In the genomic region with DNA sequence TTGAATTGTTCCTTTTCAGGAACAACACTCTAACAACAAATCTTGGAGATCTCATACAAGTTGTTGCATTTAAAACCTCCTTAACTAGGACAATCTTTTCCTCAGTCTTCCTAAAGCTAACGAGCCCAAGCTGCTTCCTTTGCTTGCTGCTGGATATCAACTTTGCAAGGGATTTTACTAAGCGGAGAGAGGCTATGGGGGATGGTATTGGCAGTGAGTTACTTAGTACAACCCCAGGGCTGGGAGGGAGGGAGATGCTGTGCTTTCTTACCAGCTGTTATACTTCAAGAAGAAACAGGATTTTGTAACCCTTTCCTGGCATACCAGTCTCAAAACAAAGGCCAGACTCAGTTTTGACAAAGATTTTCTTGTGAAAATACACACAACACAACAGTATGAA, we compare ENCODE assay signal across 9 cellular contexts. TPM values are rescaled to one million over a fixed set of nuclear protein-coding genes. Genes with fewer than 3 reads are reported as not detected.
DNase-seq lines count a peak whose midpoint lies in the region; ATAC-seq, FAIRE-seq and TF ChIP-seq lines count a peak whose summit lies in the region.
"Had no signal": no experiment of that assay in that cellular context is flagged by ENCODE, and none has a peak within 500 bp of the region (broad histone marks: within the 10 kb centered on the region; RNA-seq: fewer than 3 reads in every experiment).

No MANE protein-coding gene starts in this region.

- intact Hi-C loops in OCI-LY7 (cut with micrococcal nuclease; ENCODE audit: unreplicated experiment): no loop called here

- CTCF ChIA-PET in OCI-LY7 (lab: Charles Lee; ENCODE audit: unreplicated experiment): no interaction called here

- 5 to 6% methylated on average over 2 of the region's 2 CpGs for WGBS in ectodermal cell, 2 experiments
- 52 to 77% methylated on average over 2 of the region's 2 CpGs for WGBS in lung, 2 donors
- 20 to 25% methylated on average over 2 of the region's 2 CpGs for WGBS in tibial nerve, 2 donors

- peak; percentile 70 for ATAC-seq in lung (ENCODE audit: insufficient read depth, low FRiP score)

- no peak overlapping the region for H3K9ac ChIP-seq in Loucy (ENCODE audit: low read depth, low read length, poor library complexity, severe bottlenecking)

- no peaks in the 10 kb centered on the region for H3K79me2 ChIP-seq in Loucy (ENCODE audit: insufficient read depth, low read length)
- no peaks in the 10 kb centered on the region for H3K79me2 ChIP-seq in OCI-LY7 (ENCODE audit: insufficient read depth, low read depth, low read length)

- TF ChIP-seq POLR2A in tibial nerve (IDR thresholded peaks at IDR 0.05) (no peak), GM12892 (IDR thresholded peaks at IDR 0.05; ENCODE audit: low read depth, low read length) (no peak)

- TF ChIP-seq EP300 in tibial nerve (IDR thresholded peaks at IDR 0.05): peak in 1 of 2 donors; percentile 58

- H3K9me3 ChIP-seq in Loucy (ENCODE audit: insufficient read depth, low read depth, low read length) (no peaks in the 10 kb centered on the region), ectodermal cell (ENCODE audit: control insufficient read depth, low read length) (no peaks in the 10 kb centered on the region), lung (ENCODE audit: control insufficient read depth in 2 of 2, insufficient read depth in 1 of 2, low read length in 1 of 2) (no peaks in the 10 kb centered on the region), tibial nerve (no peaks in the 10 kb centered on the region), OCI-LY7 (ENCODE audit: low read length) (no peaks in the 10 kb centered on the region)

- H3K36me3 ChIP-seq in Loucy (ENCODE audit: insufficient read depth, low read length) (no peaks in the 10 kb centered on the region), ectodermal cell (ENCODE audit: control insufficient read depth, insufficient read depth, low read length) (no peaks in the 10 kb centered on the region), lung (ENCODE audit: control insufficient read depth in 2 of 2, insufficient read depth in 2 of 2, low read length in 2 of 2) (no peaks in the 10 kb centered on the region), tibial nerve (no peaks in the 10 kb centered on the region), OCI-LY7 (ENCODE audit: insufficient read depth, low read length) (no peaks in the 10 kb centered on the region)

- DNase-seq in lung (ENCODE audit: low spot score) (peak; percentile 39), tibial nerve (ENCODE audit: low spot score in 2 of 2) (peak; percentile 26 to 71), C1 segment of cervical spinal cord (lab: John Stamatoyannopoulos, UW) (no peak), GM12892 (ENCODE audit: insufficient read length) (no peak), OCI-LY7 (ENCODE audit: low spot score) (no peak)
- no peak for DNase-seq in activated naive CD4-positive, alpha-beta T cell (lab: John Stamatoyannopoulos, UW)
- DNase-seq: NCI-H1048 had no signal

- H3F3A ChIP-seq in Loucy (ENCODE audit: low read depth): no peaks in the 10 kb centered on the region

- peak overlapping the region; percentile 53 for H3K4me2 ChIP-seq in Loucy (ENCODE audit: low read depth, low read length, poor library complexity, severe bottlenecking)
- no peak overlapping the region for H3K4me2 ChIP-seq in OCI-LY7 (ENCODE audit: low read length)

- peak overlapping the region; percentile 64 for H3K27ac ChIP-seq in ectodermal cell (ENCODE audit: insufficient read depth, low read depth, low read length, poor library complexity, severe bottlenecking)
- H3K27ac ChIP-seq in lung (ENCODE audit: low read depth in 1 of 2, low read length in 1 of 2): peak overlapping the region in 1 of 2 donors; percentile 82
- peak overlapping the region; percentile 77 to 91 (median 82) for H3K27ac ChIP-seq in tibial nerve
- H3K27ac ChIP-seq in OCI-LY7 (ENCODE audit: low read depth, low read length, poor library complexity, severe bottlenecking): no peak overlapping the region

- H3K9me2 ChIP-seq in Loucy (replicated peaks; ENCODE audit: low read depth, low read length): no peaks in the 10 kb centered on the region
- H3K9me2 ChIP-seq in OCI-LY7 (ENCODE audit: insufficient read depth, low read length): no peaks in the 10 kb centered on the region

- BruUV-seq in OCI-LY7 (replicated peaks; lab: Mats Ljungman, UMichigan): no TSS peak

- H2AFZ ChIP-seq in Loucy (ENCODE audit: low read length) (peak overlapping the region; percentile 76), OCI-LY7 (ENCODE audit: low read length) (no peak overlapping the region)

- TF ChIP-seq CTCF in Loucy (conservative IDR thresholded peaks at IDR 0.05; ENCODE audit: low read length) (no peak), lung (IDR thresholded peaks at IDR 0.05; ENCODE audit: control extremely low read depth, extremely low read depth) (no peak), tibial nerve (IDR thresholded peaks at IDR 0.05) (no peak), OCI-LY7 (conservative IDR thresholded peaks at IDR 0.05; ENCODE audit: low read length) (no peak)

- H3K4me1 ChIP-seq in Loucy (ENCODE audit: insufficient read depth, low read length, poor library complexity, severe bottlenecking) (peaks cover 13% of the 10 kb centered on the region), ectodermal cell (ENCODE audit: control insufficient read depth, insufficient read depth, low read length) (peaks cover 16% of the 10 kb centered on the region), lung (ENCODE audit: control insufficient read depth in 2 of 2, insufficient read depth in 2 of 2, low read length in 2 of 2) (no peaks in the 10 kb centered on the region), tibial nerve (peaks cover 0 to 51% (median 11%) of the 10 kb centered on the region in 4 donors), OCI-LY7 (ENCODE audit: insufficient read depth, low read length, poor library complexity, severe bottlenecking) (no peaks in the 10 kb centered on the region)

- no peaks in the 10 kb centered on the region for H4K20me1 ChIP-seq in Loucy (ENCODE audit: insufficient read depth, low read length, poor library complexity, severe bottlenecking)
- no peaks in the 10 kb centered on the region for H4K20me1 ChIP-seq in OCI-LY7 (ENCODE audit: insufficient read depth, low read length)

- POLR2A ChIA-PET in OCI-LY7 (lab: Charles Lee): interaction anchor here (1.0 kb wide), 1 partner anchor 51 kb away, joined by 4 read pairs; no protein-coding TSS in a partner anchor

- no peaks in the 10 kb centered on the region for H3K27me3 ChIP-seq in Loucy (ENCODE audit: insufficient read depth, low read length, poor library complexity, severe bottlenecking)
- H3K27me3 ChIP-seq in ectodermal cell (ENCODE audit: control insufficient read depth, insufficient read depth, low read length, poor library complexity, severe bottlenecking): no peaks in the 10 kb centered on the region
- H3K27me3 ChIP-seq in lung (ENCODE audit: control insufficient read depth, insufficient read depth): no peaks in the 10 kb centered on the region
- no peaks in the 10 kb centered on the region for H3K27me3 ChIP-seq in tibial nerve

- no peak for FAIRE-seq in GM12892 (lab: Jason Lieb, UNC)

- peak overlapping the region; percentile 35 for H3K4me3 ChIP-seq in Loucy (ENCODE audit: low read length, poor library complexity, severe bottlenecking)
- no peak overlapping the region for H3K4me3 ChIP-seq in ectodermal cell (ENCODE audit: insufficient read depth, low read depth, low read length)
- no peak overlapping the region for H3K4me3 ChIP-seq in lung
- peak overlapping the region in 3 of 4 donors; percentile 10 to 36 (median 20) for H3K4me3 ChIP-seq in tibial nerve
- no peak overlapping the region for H3K4me3 ChIP-seq in OCI-LY7 (ENCODE audit: low read depth, low read length, poor library complexity, severe bottlenecking)

RNA-seq across cellular contexts. Expression of a gene that starts 19.5 kb away (rescaled TPM):
- 160 TPM for polyA plus RNA-seq in ectodermal cell (2013, experiment 1 of 4)
- polyA plus RNA-seq in ectodermal cell (2013, experiment 2 of 4): 155 TPM
- polyA plus RNA-seq in ectodermal cell (2013, experiment 3 of 4): 158 TPM
- 189 TPM for polyA plus RNA-seq in ectodermal cell (2013, experiment 4 of 4)
- total RNA-seq in lung: 1,000 to 10,000 TPM in 1 of 2 donors, 100 to 1,000 TPM in 1; 497 to 1,768 TPM
- polyA plus RNA-seq in lung: 100 to 1,000 TPM in 1 of 2 donors, 10 to 100 TPM in 1; 66.3 to 175 TPM
- total RNA-seq in tibial nerve: 100 to 1,000 TPM; 235 to 747 (median 399) TPM
- polyA plus RNA-seq in GM12892 (2012; ENCODE audit: missing spikeins): not detected
- total RNA-seq in OCI-LY7 (2014; rRNA removed; shearing (Covaris generic)): not detected in 2 replicates
- total RNA-seq in OCI-LY7 (2022): not detected in 2 replicates

Comparison
In these comparisons a context has a peak if more than half of its experiments do, and no peak if none do; other contexts are left out.
1. H3K4me3 ChIP-seq: peak in Loucy (single experiment) and tibial nerve (3 of 4); none in ectodermal cell (single experiment), lung (single experiment) and OCI-LY7 (single experiment).
2. DNase-seq: peak in lung (single experiment) and tibial nerve (2 of 2); none in C1 segment of cervical spinal cord (0 of 14), GM12892 (single experiment), OCI-LY7 (single experiment) and activated naive CD4-positive, alpha-beta T cell (0 of 4).
3. RNA of a gene that starts 19.5 kb away (total RNA-seq): 497 to 1,768 TPM in lung and 235 to 747 TPM in tibial nerve; not detected in OCI-LY7; every median in the first group is over 100 times any median in the second.